In the genomic region with DNA sequence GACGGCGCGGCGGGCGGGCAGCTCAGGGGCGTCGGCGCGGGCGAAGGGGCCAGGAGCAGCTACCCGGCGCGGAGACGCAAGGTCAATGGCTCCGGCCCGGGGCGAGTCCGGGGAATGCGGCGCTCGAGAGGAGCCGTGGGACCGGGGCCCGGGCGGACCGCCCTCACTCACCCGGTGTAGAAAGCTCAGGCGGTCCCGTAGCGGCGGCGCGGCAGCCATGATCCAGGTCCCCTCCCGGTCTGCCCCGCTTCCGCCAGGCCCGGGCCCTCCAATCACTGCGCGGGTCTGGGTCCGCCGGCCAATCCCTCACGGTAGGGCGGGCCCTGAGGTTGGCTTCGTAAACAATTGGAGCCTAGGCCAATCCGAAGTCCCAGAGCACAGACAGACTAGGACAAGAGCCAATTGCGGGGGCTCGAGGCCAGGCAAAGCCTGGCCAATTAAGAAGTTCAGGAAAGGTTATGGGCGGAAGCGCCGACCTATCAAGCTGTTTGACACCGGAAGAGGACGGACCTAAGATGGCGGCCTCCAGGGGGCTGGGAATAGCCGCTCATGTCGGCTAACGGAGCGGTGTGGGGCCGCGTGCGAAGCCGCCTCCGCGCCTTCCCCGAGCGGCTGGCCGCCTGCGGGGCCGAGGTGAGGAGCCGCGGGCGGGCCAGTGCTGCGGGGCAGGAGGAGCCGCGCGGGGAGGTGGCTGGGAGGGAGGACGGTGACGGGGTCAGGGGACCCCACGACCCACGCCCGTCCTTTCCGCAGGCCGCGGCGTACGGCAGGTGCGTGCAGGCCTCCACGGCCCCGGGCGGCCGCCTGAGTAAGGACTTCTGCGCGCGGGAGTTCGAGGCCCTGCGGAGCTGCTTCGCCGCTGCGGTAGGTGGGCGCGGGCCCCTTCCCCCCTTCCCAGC, we compare ENCODE assay signal across 1 cellular context.
TF ChIP-seq lines count a peak whose summit lies in the region.

A gene with protein sequence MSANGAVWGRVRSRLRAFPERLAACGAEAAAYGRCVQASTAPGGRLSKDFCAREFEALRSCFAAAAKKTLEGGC (plus strand): TSS at position 504 of the 899 bp plus-strand sequence. CDS start 46 bp downstream, at position 550.
A gene with protein sequence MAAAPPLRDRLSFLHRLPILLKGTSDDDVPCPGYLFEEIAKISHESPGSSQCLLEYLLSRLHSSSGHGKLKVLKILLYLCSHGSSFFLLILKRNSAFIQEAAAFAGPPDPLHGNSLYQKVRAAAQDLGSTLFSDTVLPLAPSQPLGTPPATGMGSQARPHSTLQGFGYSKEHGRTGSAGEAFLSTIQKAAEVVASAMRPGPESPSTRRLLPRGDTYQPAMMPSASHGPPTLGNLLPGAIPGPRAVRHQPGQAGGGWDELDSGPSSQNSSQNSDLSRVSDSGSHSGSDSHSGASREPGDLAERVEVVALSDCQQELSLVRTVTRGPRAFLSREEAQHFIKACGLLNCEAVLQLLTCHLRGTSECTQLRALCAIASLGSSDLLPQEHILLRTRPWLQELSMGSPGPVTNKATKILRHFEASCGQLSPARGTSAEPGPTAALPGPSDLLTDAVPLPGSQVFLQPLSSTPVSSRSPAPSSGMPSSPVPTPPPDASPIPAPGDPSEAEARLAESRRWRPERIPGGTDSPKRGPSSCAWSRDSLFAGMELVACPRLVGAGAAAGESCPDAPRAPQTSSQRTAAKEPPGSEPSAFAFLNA (minus strand): TSS at position 241 of the 899 bp plus-strand sequence. CDS start 22 bp downstream, at position 219.

TF ChIP-seq in endothelial cell of umbilical vein, 7 proteins besides CTCF, POLR2A, EP300 and RAD21 (continued from another document):
- peak; percentile 68 for TF ChIP-seq POLR2AphosphoS5 (IDR thresholded peaks at IDR 0.05; ENCODE audit: insufficient read depth, low read depth, low read length)
TF ChIP-seq in endothelial cell of umbilical vein: peak in this region for 1.
